In genomic region chr19:57320180-57321084, GRCh38 we compare ENCODE assay signal across 8 cellular contexts. TPM values are rescaled to one million over a fixed set of nuclear protein-coding genes. Genes with fewer than 3 reads are reported as not detected.
DNase-seq lines count a peak whose midpoint lies in the region; ATAC-seq and TF ChIP-seq lines count a peak whose summit lies in the region.

ZNF543 (plus strand) TSS chr19:57320472; CDS start chr19:57320854, 382 bp downstream.

- TF ChIP-seq CTCF in C4-2B (conservative IDR thresholded peaks at IDR 0.05): no peak

- peak within 1 kb of the TSS; percentile 89 for H3K27ac ChIP-seq in C4-2B

- H3K4me3 Mint-ChIP-seq in dendritic cell treated with granulocyte-macrophage colony-stimulating factor and Interleukin-4, amounts not matched to agents 40 ng/mL and 50 ng/mL, for 4 days: peak within 1 kb of the TSS; percentile 81

- ATAC-seq in GM19351 (IDR thresholded peaks at IDR 0.05; ENCODE audit: unreplicated experiment) (peak; percentile 96), HG03520 (IDR thresholded peaks at IDR 0.05; ENCODE audit: unreplicated experiment) (peak; percentile 95), left lobe of liver (peak; percentile 99)

- H3K4me1 Mint-ChIP-seq in dendritic cell treated with granulocyte-macrophage colony-stimulating factor and Interleukin-4, amounts not matched to agents 40 ng/mL and 50 ng/mL, for 4 days (ENCODE audit: low read depth): peaks cover 27% of the 10 kb centered on the region

- peaks cover 19% of the 10 kb centered on the region for H3K9me3 Mint-ChIP-seq in dendritic cell treated with granulocyte-macrophage colony-stimulating factor and Interleukin-4, amounts not matched to agents 40 ng/mL and 50 ng/mL, for 4 days

- DNase-seq in NCI-H69 (lab: John Stamatoyannopoulos, UW) (peak; percentile 99), left lobe of liver (ENCODE audit: low spot score) (peak; percentile 95)
- DNase-seq in activated CD4-positive, alpha-beta T cell treated with anti-CD3 and anti-CD28 coated beads, Interleukin-2, amount 50 U/mL, for 1 hour: peak; percentile 91
- peak; percentile 92 to 94 for DNase-seq in stimulated activated CD4-positive, alpha-beta T cell treated with anti-CD3 and anti-CD28 coated beads, Interleukin-2, amount 100 ng/mL, for 24 hours

- peaks cover 53% of the 10 kb centered on the region for H3K36me3 Mint-ChIP-seq in dendritic cell treated with granulocyte-macrophage colony-stimulating factor and Interleukin-4, amounts not matched to agents 40 ng/mL and 50 ng/mL, for 4 days (ENCODE audit: low read depth)

- peaks cover 33% of the 10 kb centered on the region for H3K27me3 Mint-ChIP-seq in dendritic cell treated with granulocyte-macrophage colony-stimulating factor and Interleukin-4, amounts not matched to agents 40 ng/mL and 50 ng/mL, for 4 days

- intact Hi-C loops in dendritic cell treated with granulocyte-macrophage colony-stimulating factor and Interleukin-4, amounts not matched to agents 40 ng/mL and 50 ng/mL, for 4 days (cut with micrococcal nuclease): loop anchor here (1.0 to 5.0 kb wide), 3 partner anchors 38 to 69 kb away; partner anchors contain the start of genes TRAPPC2B, ZNF460, ZNF547 and ZNF548

- peak within 1 kb of the TSS; percentile 95 for H3K27ac Mint-ChIP-seq in dendritic cell treated with granulocyte-macrophage colony-stimulating factor and Interleukin-4, amounts not matched to agents 40 ng/mL and 50 ng/mL, for 4 days

RNA-seq across cellular contexts. Expression of gene ZNF543, which starts in this region (rescaled TPM):
- total RNA-seq in left lobe of liver: 2.2 TPM

Comparison
In these comparisons a context has a peak if more than half of its experiments do, and no peak if none do; other contexts are left out.
1. Peak in every context shown above with its lines: DNase-seq, ATAC-seq and H3K27ac ChIP-seq.